18 cellular contexts compared by ENCODE assay signal in genomic region chr22:43377486-43377995, GRCh38. TPM values are rescaled to one million over a fixed set of nuclear protein-coding genes. Genes with fewer than 3 reads are reported as not detected.
DNase-seq lines count a peak whose midpoint lies in the region; ATAC-seq lines count a peak whose summit lies in the region.
"Had no signal": no experiment of that assay in that cellular context is flagged by ENCODE, and none has a peak within 500 bp of the region (broad histone marks: within the 10 kb centered on the region; RNA-seq: fewer than 3 reads in every experiment).

No MANE protein-coding gene starts in this region.

- no peaks in the 10 kb centered on the region for H3K27me3 ChIP-seq in effector memory CD4-positive, alpha-beta T cell (replicated peaks; ENCODE audit: control insufficient read depth, insufficient read depth, low read length, poor library complexity, severe bottlenecking)

- no peak for ATAC-seq in activated CD8-positive, alpha-beta memory T cell treated with anti-CD3 and anti-CD28 coated beads, Interleukin-2, amount 10 ng/mL, durations not matched to agents 7 days and 5 days
- peak; percentile 17 for ATAC-seq in central memory CD8-positive, alpha-beta T cell (replicated peaks; ENCODE audit: extremely low read depth, poor library complexity, severe bottlenecking)
- ATAC-seq in HG02973 (IDR thresholded peaks at IDR 0.05; ENCODE audit: unreplicated experiment), result no peak
- no peak for ATAC-seq in GM21619 (IDR thresholded peaks at IDR 0.05; ENCODE audit: unreplicated experiment)
- ATAC-seq: left cardiac atrium, right cardiac atrium had no signal

- peaks cover 25% of the 10 kb centered on the region for H3K36me3 Mint-ChIP-seq in activated CD8-positive, alpha-beta memory T cell treated with anti-CD3 and anti-CD28 coated beads, Interleukin-2, amount 10 ng/mL, durations not matched to agents 7 days and 5 days
- peaks cover 7% of the 10 kb centered on the region for H3K36me3 Mint-ChIP-seq in central memory CD8-positive, alpha-beta T cell (ENCODE audit: insufficient read depth)

- CTCF ChIA-PET in activated CD8-positive, alpha-beta memory T cell treated with anti-CD3 and anti-CD28 coated beads, Interleukin-2, amount 10 ng/mL, durations not matched to agents 7 days and 5 days (lab: Charles Lee), result interaction anchor here (0.7 to 13.2 kb wide), 8 partner anchors 7 to 147 kb away, joined by 3 to 230 read pairs (median 8); partner anchors contain the start of gene SCUBE1

- H3K27ac Mint-ChIP-seq in activated CD8-positive, alpha-beta memory T cell treated with anti-CD3 and anti-CD28 coated beads, Interleukin-2, amount 10 ng/mL, durations not matched to agents 7 days and 5 days, result peak overlapping the region; percentile 86
- peak overlapping the region; percentile 2 for H3K27ac Mint-ChIP-seq in central memory CD8-positive, alpha-beta T cell (ENCODE audit: low read depth)
- H3K27ac Mint-ChIP-seq: activated CD4-positive, alpha-beta memory T cell treated with anti-CD3 and anti-CD28 coated beads for 36 hours had no signal

- no peaks in the 10 kb centered on the region for H3K36me3 ChIP-seq in effector memory CD4-positive, alpha-beta T cell (ENCODE audit: control insufficient read depth, insufficient read depth, low read length)

- no peaks in the 10 kb centered on the region for H3K4me1 ChIP-seq in effector memory CD4-positive, alpha-beta T cell (ENCODE audit: control insufficient read depth, insufficient read depth, low read length, poor library complexity, severe bottlenecking)

- DNase-seq in activated CD8-positive, alpha-beta memory T cell treated with anti-CD3 and anti-CD28 coated beads, Interleukin-2, amount 10 ng/mL, durations not matched to agents 7 days and 5 days, result peak; percentile 45
- no peak for DNase-seq in activated CD8-positive, alpha-beta memory T cell treated with anti-CD3 and anti-CD28 coated beads, Interleukin-2, amount 50 U/mL, for 4 hours
- DNase-seq in central memory CD8-positive, alpha-beta T cell (ENCODE audit: low spot score in 2 of 2), result no peak
- DNase-seq in lung microvascular endothelial cell (ENCODE audit: low read depth in 2 of 2) (peak; percentile 53 to 83), superior temporal gyrus (ENCODE audit: extremely low spot score) (peak; percentile 51)
- DNase-seq in effector memory CD4-positive, alpha-beta T cell, result no peak
- DNase-seq: 8988T; GDM1; left cardiac atrium; naive B cell; NCI-H2081 treated with DMSO at 0.1 percent for 48 hours; right cardiac atrium; SHP77; stimulated activated CD4-positive, alpha-beta T cell treated with anti-CD3 and anti-CD28 coated beads, Interleukin-4, amount 100 ng/mL, for 24 hours had no signal

- H3K4me1 Mint-ChIP-seq in activated CD8-positive, alpha-beta memory T cell treated with anti-CD3 and anti-CD28 coated beads, Interleukin-2, amount 10 ng/mL, durations not matched to agents 7 days and 5 days, result peaks cover 63% of the 10 kb centered on the region
- peaks cover 33% of the 10 kb centered on the region for H3K4me1 Mint-ChIP-seq in central memory CD8-positive, alpha-beta T cell

- peaks cover 74% of the 10 kb centered on the region for H3K27me3 Mint-ChIP-seq in activated CD8-positive, alpha-beta memory T cell treated with anti-CD3 and anti-CD28 coated beads, Interleukin-2, amount 10 ng/mL, durations not matched to agents 7 days and 5 days
- peaks cover 84% of the 10 kb centered on the region for H3K27me3 Mint-ChIP-seq in central memory CD8-positive, alpha-beta T cell

- no peak overlapping the region for H3K27ac ChIP-seq in effector memory CD4-positive, alpha-beta T cell (ENCODE audit: insufficient read depth, low read length, poor library complexity, severe bottlenecking)
- H3K27ac ChIP-seq: HL-60 had no signal

- no peaks in the 10 kb centered on the region for H3K9me3 ChIP-seq in effector memory CD4-positive, alpha-beta T cell (ENCODE audit: control insufficient read depth, low read length)

- H3K9me3 Mint-ChIP-seq in activated CD8-positive, alpha-beta memory T cell treated with anti-CD3 and anti-CD28 coated beads, Interleukin-2, amount 10 ng/mL, durations not matched to agents 7 days and 5 days (ENCODE audit: low read depth), result peaks cover 5% of the 10 kb centered on the region
- H3K9me3 Mint-ChIP-seq in central memory CD8-positive, alpha-beta T cell, result peaks cover 11% of the 10 kb centered on the region

- H3K4me3 ChIP-seq in effector memory CD4-positive, alpha-beta T cell (ENCODE audit: insufficient read depth, low read depth, low read length, poor library complexity, severe bottlenecking), result no peak overlapping the region

- H3K4me3 Mint-ChIP-seq in activated CD8-positive, alpha-beta memory T cell treated with anti-CD3 and anti-CD28 coated beads, Interleukin-2, amount 10 ng/mL, durations not matched to agents 7 days and 5 days, result peak overlapping the region; percentile 49
- peak overlapping the region; percentile 40 for H3K4me3 Mint-ChIP-seq in central memory CD8-positive, alpha-beta T cell
- H3K4me3 Mint-ChIP-seq: activated CD4-positive, alpha-beta memory T cell treated with anti-CD3 and anti-CD28 coated beads for 36 hours; naive B cell had no signal

RNA-seq across cellular contexts. Expression of gene MPPED1, which starts 34.3 kb away (rescaled TPM):
- total RNA-seq in activated CD8-positive, alpha-beta memory T cell treated with anti-CD3 and anti-CD28 coated beads, Interleukin-2, amount 10 ng/mL, durations not matched to agents 7 days and 5 days, result not detected
- total RNA-seq in lung microvascular endothelial cell, result under 0.01 TPM in 1 of 2 replicates, not detected in the other
- total RNA-seq: activated CD4-positive, alpha-beta memory T cell treated with anti-CD3 and anti-CD28 coated beads for 36 hours had no signal

RNA-seq across cellular contexts. Expression of gene SCUBE1, which starts 34.4 kb away (rescaled TPM):
- 1 to 10 TPM in 1 of 2 experiments, under 1 TPM in 1; 0.40 to 3.0 TPM for total RNA-seq in activated CD8-positive, alpha-beta memory T cell treated with anti-CD3 and anti-CD28 coated beads, Interleukin-2, amount 10 ng/mL, durations not matched to agents 7 days and 5 days
- 0.20 and 0.65 TPM in 2 replicates for total RNA-seq in lung microvascular endothelial cell
- total RNA-seq: activated CD4-positive, alpha-beta memory T cell treated with anti-CD3 and anti-CD28 coated beads for 36 hours had no signal

Comparison
In these comparisons a context has a peak if more than half of its experiments do, and no peak if none do; other contexts are left out.
1. DNase-seq: peak in activated CD8-positive, alpha-beta memory T cell treated with anti-CD3 and anti-CD28 coated beads, Interleukin-2, amount 10 ng/mL, durations not matched to agents 7 days and 5 days (single experiment), lung microvascular endothelial cell (2 of 2) and superior temporal gyrus (single experiment); none in activated CD8-positive, alpha-beta memory T cell treated with anti-CD3 and anti-CD28 coated beads, Interleukin-2, amount 50 U/mL, for 4 hours (single experiment), central memory CD8-positive, alpha-beta T cell (0 of 2) and effector memory CD4-positive, alpha-beta T cell (0 of 3).